17 cellular contexts compared by ENCODE assay signal in the genomic region with DNA sequence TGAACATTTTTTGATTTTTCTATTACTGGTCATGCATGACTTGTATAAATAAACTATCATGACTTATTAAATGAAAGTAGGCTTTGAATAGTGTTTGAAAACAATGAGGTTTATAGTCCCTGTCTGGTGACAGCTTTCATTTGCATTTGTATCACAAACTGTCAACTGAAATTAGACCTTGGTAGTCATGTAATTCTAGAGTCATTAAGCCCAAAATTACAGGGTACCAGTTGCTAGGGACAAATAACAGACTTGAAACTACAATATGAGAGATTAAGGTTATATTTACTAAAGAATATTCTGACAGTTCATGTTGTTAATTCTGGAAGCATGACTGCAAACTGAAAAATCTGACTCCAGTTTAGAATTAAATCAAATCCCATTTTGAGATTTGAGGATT.
"Had no signal": no experiment of that assay in that cellular context is flagged by ENCODE, and none has a peak within 500 bp of the region (broad histone marks: within the 10 kb centered on the region; RNA-seq: fewer than 3 reads in every experiment).

No MANE protein-coding gene starts in this region.

- H3K4me3 ChIP-seq: heart right ventricle, psoas muscle, thyroid gland, upper lobe of right lung had no signal

- ATAC-seq: activated naive CD4-positive, alpha-beta T cell treated with anti-CD3 and anti-CD28 coated beads, Interleukin-2, amount 50 U/mL, for 72 hours; activated T-helper 17 cell treated with anti-CD3 and anti-CD28 coated beads, Interleukin-2, amount 50 U/mL, for 72 hours; heart right ventricle; left colon; natural killer cell treated with Interleukin-12 subunit alpha and Interleukin-12 subunit beta and Interleukin-15 and Interleukin-18, amount 100 ng/mL, for 72 hours; psoas muscle; right cardiac atrium; upper lobe of right lung had no signal

- H3K4me1 ChIP-seq: psoas muscle, thyroid gland, upper lobe of right lung had no signal

- H3K27me3 ChIP-seq: thyroid gland had no signal

- H3K9me3 ChIP-seq: thyroid gland had no signal

- H3K36me3 ChIP-seq: heart right ventricle, thyroid gland, upper lobe of right lung had no signal

- DNase-seq: activated CD4-positive, alpha-beta T cell treated with anti-CD3 and anti-CD28 coated beads for 1 hour; activated CD4-positive, alpha-beta T cell treated with anti-CD3 and anti-CD28 coated beads, Interleukin-2, amount 50 U/mL, for 1 hour; activated T-cell treated with anti-CD3 and anti-CD28 coated beads, Interleukin-2, amount 50 U/mL, for 24 hours; aorta; effector CD4-positive, alpha-beta T cell; heart right ventricle; islet precursor cell; left colon; psoas muscle; right cardiac atrium; stimulated activated CD4-positive, alpha-beta T cell treated with anti-CD3 and anti-CD28 coated beads, Interleukin-12 subunit alpha, Interleukin-12 subunit beta, amount 100 ng/mL, for 4 hours; substantia nigra; thyroid gland; upper lobe of right lung had no signal

- H3K27ac ChIP-seq: heart right ventricle, psoas muscle, thyroid gland, upper lobe of right lung had no signal
